ENCODE assay signal across 18 cellular contexts in the genomic region with DNA sequence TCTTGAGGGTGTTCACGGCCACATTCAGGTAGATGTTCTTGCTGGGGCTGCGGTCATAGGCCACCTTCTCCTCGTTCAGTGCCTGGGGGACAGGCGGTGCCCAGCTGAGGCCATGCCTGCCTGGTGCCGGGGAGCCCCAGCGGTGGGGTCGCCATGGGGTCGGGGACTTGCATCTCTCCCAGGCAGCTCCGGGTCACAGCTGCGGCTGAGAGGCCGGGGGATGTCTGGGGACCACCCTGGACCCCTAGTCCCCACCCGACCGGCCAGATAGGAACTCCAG. TPM values are rescaled to one million over a fixed set of nuclear protein-coding genes. Genes with fewer than 3 reads are reported as not detected.
DNase-seq lines count a peak whose midpoint lies in the region; ATAC-seq and TF ChIP-seq lines count a peak whose summit lies in the region.
"Had no signal": no experiment of that assay in that cellular context is flagged by ENCODE, and none has a peak within 500 bp of the region (broad histone marks: within the 10 kb centered on the region; RNA-seq: fewer than 3 reads in every experiment).

No MANE protein-coding gene starts in this region.

- TF ChIP-seq CTCF in left ventricle myocardium inferior (IDR thresholded peaks at IDR 0.05; ENCODE audit: borderline replicate concordance) (no peak), GM06990 (IDR thresholded peaks at IDR 0.05; ENCODE audit: insufficient read depth, low read length, poor library complexity, severe bottlenecking) (no peak), PC-9 (conservative IDR thresholded peaks at IDR 0.05) (no peak)

- no peaks in the 10 kb centered on the region for H3K9me2 ChIP-seq in PC-9 (ENCODE audit: insufficient read depth)

- H3K9me3 ChIP-seq in left ventricle myocardium inferior (replicated peaks) (no peaks in the 10 kb centered on the region), neuronal stem cell (replicated peaks in 1 of 2; ENCODE audit: control insufficient read depth in 2 of 2, insufficient read depth in 1 of 2, low read depth in 1 of 2, low read length in 2 of 2) (no peaks in the 10 kb centered on the region), mesenchymal stem cell (ENCODE audit: control insufficient read depth, low read length) (no peaks in the 10 kb centered on the region), PC-9 (ENCODE audit: insufficient read depth, low read depth) (no peaks in the 10 kb centered on the region)
- H3K9me3 ChIP-seq: BLaER1, Caco-2 had no signal

- H3K4me2 ChIP-seq in neuronal stem cell (ENCODE audit: insufficient read depth, low read length, poor library complexity, severe bottlenecking) = no peak overlapping the region
- H3K4me2 ChIP-seq in mesenchymal stem cell (ENCODE audit: low read length, poor library complexity, severe bottlenecking) = no peak overlapping the region
- no peak overlapping the region for H3K4me2 ChIP-seq in PC-9
- H3K4me2 ChIP-seq: BLaER1 had no signal

- H3K27ac ChIP-seq in left ventricle myocardium inferior (replicated peaks) (no peak overlapping the region), neuronal stem cell (replicated peaks; ENCODE audit: low read length) (no peak overlapping the region), mesenchymal stem cell (ENCODE audit: low read length, poor library complexity, severe bottlenecking) (no peak overlapping the region), PC-9 (no peak overlapping the region)
- H3K27ac ChIP-seq: 22Rv1, BLaER1, C4-2B, GM23248 had no signal

- CTCF ChIA-PET in PC-9 (lab: Charles Lee) = no interaction called here

- H3K79me2 ChIP-seq in PC-9 (ENCODE audit: low read depth) = no peaks in the 10 kb centered on the region

- H2BK15ac ChIP-seq in neuronal stem cell (ENCODE audit: low read length) (no peak overlapping the region), mesenchymal stem cell (ENCODE audit: low read depth, poor library complexity, severe bottlenecking) (no peak overlapping the region)

- H3K14ac ChIP-seq in neuronal stem cell (ENCODE audit: low read length) (no peak overlapping the region), mesenchymal stem cell (ENCODE audit: low read length in 2 of 2) (no peak overlapping the region)

- peak; percentile 15 for DNase-seq in left ventricle myocardium inferior
- DNase-seq in Right ventricle myocardium superior = no peak
- peak; percentile 11 for DNase-seq in GM06990 (ENCODE audit: extremely low read depth, insufficient read length)
- no peak for DNase-seq in neuronal stem cell (ENCODE audit: low spot score)
- no peak for DNase-seq in mesenchymal stem cell
- no peak for DNase-seq in PC-9
- DNase-seq: Caco-2; CD4-positive, CD25-positive, alpha-beta regulatory T cell; CD8-positive, alpha-beta T cell; DMS153; DND-41; GM23248; H7; HCEC 1CT had no signal

- H4K8ac ChIP-seq in neuronal stem cell (ENCODE audit: low read depth, low read length) (no peak overlapping the region), mesenchymal stem cell (ENCODE audit: low read length) (no peak overlapping the region)

- H3K18ac ChIP-seq in neuronal stem cell (ENCODE audit: low read length) = no peak overlapping the region
- H3K18ac ChIP-seq in mesenchymal stem cell (ENCODE audit: low read depth in 1 of 2, low read length in 2 of 2) = no peak overlapping the region

- no peak overlapping the region for H3K4ac ChIP-seq in neuronal stem cell (ENCODE audit: low read length)
- no peak overlapping the region for H3K4ac ChIP-seq in mesenchymal stem cell (ENCODE audit: low read depth in 1 of 2, low read length in 2 of 2)

- no CpG with 5 or more reads among the region's 13 CpGs for WGBS in neuronal stem cell (ENCODE audit: extremely low coverage in 2 of 2, insufficient read length in 2 of 2, insufficient replicate concordance in 1 of 2), 2 donors
- 97% methylated on average over 13 of the region's 13 CpGs for whole genome bisulfite sequencing in mesenchymal stem cell

- H2AK5ac ChIP-seq in neuronal stem cell (ENCODE audit: low read depth, low read length) (no peak overlapping the region), mesenchymal stem cell (ENCODE audit: low read length, severe bottlenecking) (no peak overlapping the region)

- H3K79me1 ChIP-seq in neuronal stem cell (ENCODE audit: low read depth, low read length) (peaks cover 13% of the 10 kb centered on the region), mesenchymal stem cell (replicated peaks; ENCODE audit: low read length, poor library complexity, severe bottlenecking) (peaks cover 64% of the 10 kb centered on the region)

- no TSS peak for BruUV-seq in PC-9 (replicated peaks; lab: Mats Ljungman, UMichigan)

- H3K9ac ChIP-seq in neuronal stem cell (ENCODE audit: low read depth, low read length, poor library complexity) = peak overlapping the region; percentile 44
- H3K9ac ChIP-seq in mesenchymal stem cell (ENCODE audit: low read length) = no peak overlapping the region
- H3K9ac ChIP-seq: BLaER1, GM23248 had no signal

- H4K20me1 ChIP-seq in PC-9 (ENCODE audit: insufficient read depth) = no peaks in the 10 kb centered on the region; the same call in 1 of the 2 replicates

- peaks cover 100% of the 10 kb centered on the region for H3K36me3 ChIP-seq in left ventricle myocardium inferior
- peaks cover 42% of the 10 kb centered on the region for H3K36me3 ChIP-seq in GM06990 (ENCODE audit: control insufficient read depth, insufficient read depth, low read length)
- H3K36me3 ChIP-seq in neuronal stem cell (replicated peaks in 1 of 2; ENCODE audit: control insufficient read depth in 2 of 2, insufficient read depth in 2 of 2, low read length in 2 of 2) = peaks cover 39 to 88% of the 10 kb centered on the region in 2 donors
- peaks cover 69 to 96% of the 10 kb centered on the region in 2 experiments for H3K36me3 ChIP-seq in mesenchymal stem cell (ENCODE audit: control insufficient read depth in 1 of 2, insufficient read depth in 2 of 2, low read depth in 1 of 2, low read length in 2 of 2)
- H3K36me3 ChIP-seq in PC-9 (ENCODE audit: low read depth) = no peaks in the 10 kb centered on the region

- H3K27me3 ChIP-seq in left ventricle myocardium inferior (ENCODE audit: low read depth) (no peaks in the 10 kb centered on the region), GM06990 (replicated peaks; ENCODE audit: control insufficient read depth, insufficient read depth, low read length) (no peaks in the 10 kb centered on the region), neuronal stem cell (ENCODE audit: control insufficient read depth in 3 of 3, insufficient read depth in 3 of 3, low read depth in 1 of 3, low read length in 3 of 3) (no peaks in the 10 kb centered on the region), mesenchymal stem cell (ENCODE audit: control insufficient read depth in 1 of 2, insufficient read depth in 1 of 2, low read length in 2 of 2) (no peaks in the 10 kb centered on the region), PC-9 (ENCODE audit: insufficient read depth, low read depth) (no peaks in the 10 kb centered on the region)
- H3K27me3 ChIP-seq: BLaER1 had no signal

- H3F3A ChIP-seq in PC-9 (ENCODE audit: insufficient read depth, low read depth) = no peaks in the 10 kb centered on the region

- no peak for ATAC-seq in Right ventricle myocardium superior (ENCODE audit: poor library complexity)
- ATAC-seq: CD8-positive, alpha-beta T cell; GM12878 had no signal

- POLR2A ChIA-PET in PC-9 (lab: Charles Lee; ENCODE audit: unreplicated experiment) = no interaction called here

- intact Hi-C loops in left ventricle myocardium inferior (cut with micrococcal nuclease) = no loop called here
- intact Hi-C loops in Right ventricle myocardium superior (cut with DNase I) = loop anchor here (10.0 kb wide), 1 partner anchor 145 kb away; no protein-coding TSS in a partner anchor
- intact Hi-C loops in PC-9 (cut with micrococcal nuclease; ENCODE audit: unreplicated experiment) = no loop called here

- H2AFZ ChIP-seq in neuronal stem cell (ENCODE audit: low read length) (no peak overlapping the region), mesenchymal stem cell (ENCODE audit: low read depth, low read length) (no peak overlapping the region), PC-9 (no peak overlapping the region)
- H2AFZ ChIP-seq: GM23248 had no signal

- H3K4me1 ChIP-seq in left ventricle myocardium inferior (peaks cover 8% of the 10 kb centered on the region), neuronal stem cell (ENCODE audit: control insufficient read depth in 2 of 2, insufficient read depth in 1 of 2, low read depth in 1 of 2, low read length in 2 of 2) (no peaks in the 10 kb centered on the region), mesenchymal stem cell (ENCODE audit: control insufficient read depth, insufficient read depth, low read depth, low read length) (peaks cover 9% of the 10 kb centered on the region), PC-9 (replicated peaks; ENCODE audit: insufficient read depth) (no peaks in the 10 kb centered on the region)
- H3K4me1 ChIP-seq: Caco-2 had no signal

- H3K23ac ChIP-seq in neuronal stem cell (ENCODE audit: low read depth, low read length, poor library complexity) (no peak overlapping the region), mesenchymal stem cell (ENCODE audit: low read length in 2 of 2) (no peak overlapping the region)

- no peak overlapping the region for H2BK5ac ChIP-seq in neuronal stem cell (ENCODE audit: low read length)
- H2BK5ac ChIP-seq in mesenchymal stem cell (ENCODE audit: low read depth, low read length, poor library complexity, severe bottlenecking) = no peak overlapping the region

- H3K4me3 ChIP-seq in left ventricle myocardium inferior (no peak overlapping the region), GM06990 (replicated peaks; ENCODE audit: low read depth, low read length) (no peak overlapping the region), neuronal stem cell (ENCODE audit: low read length in 2 of 2) (no peak overlapping the region), mesenchymal stem cell (ENCODE audit: insufficient read depth in 1 of 2, low read depth in 1 of 2, low read length in 2 of 2) (no peak overlapping the region), PC-9 (no peak overlapping the region)
- H3K4me3 ChIP-seq: BLaER1, GM12878, GM23248 had no signal

- H2BK120ac ChIP-seq in neuronal stem cell (ENCODE audit: low read depth, low read length) (no peak overlapping the region), mesenchymal stem cell (ENCODE audit: low read depth, low read length) (no peak overlapping the region)

- no peak overlapping the region for H2BK12ac ChIP-seq in neuronal stem cell (ENCODE audit: low read length)
- H2BK12ac ChIP-seq in mesenchymal stem cell (ENCODE audit: low read length in 2 of 2) = no peak overlapping the region

- H4K91ac ChIP-seq in neuronal stem cell (ENCODE audit: low read depth, low read length, poor library complexity) (no peak overlapping the region), mesenchymal stem cell (ENCODE audit: low read length) (no peak overlapping the region)

RNA-seq across cellular contexts. Expression of gene ATP8B3, which starts 7.8 kb away (rescaled TPM):
- total RNA-seq in left ventricle myocardium inferior (0.41 TPM), Right ventricle myocardium superior (0.46 TPM), PC-9 (2021) (8.3 and 9.0 TPM in 2 replicates)
- polyA plus RNA-seq in neuronal stem cell (2013, experiment 1 of 2) = 0.79 TPM
- 0.80 TPM for polyA plus RNA-seq in neuronal stem cell (2013, experiment 2 of 2)
- polyA plus RNA-seq in mesenchymal stem cell (2013, experiment 1 of 2) = 3.5 TPM
- 3.2 TPM for polyA plus RNA-seq in mesenchymal stem cell (2013, experiment 2 of 2)

RNA-seq across cellular contexts. Expression of gene REXO1, which starts 28.4 kb away (rescaled TPM):
- 17.7 TPM for total RNA-seq in left ventricle myocardium inferior
- 13.6 TPM for total RNA-seq in Right ventricle myocardium superior
- 15.0 TPM for polyA plus RNA-seq in neuronal stem cell (2013, experiment 1 of 2)
- 16.5 TPM for polyA plus RNA-seq in neuronal stem cell (2013, experiment 2 of 2)
- 16.0 TPM for polyA plus RNA-seq in mesenchymal stem cell (2013, experiment 1 of 2)
- polyA plus RNA-seq in mesenchymal stem cell (2013, experiment 2 of 2) = 14.2 TPM
- 25.6 and 25.8 TPM in 2 replicates for total RNA-seq in PC-9 (2021)

RNA-seq across cellular contexts. Expression of gene KLF16, which starts 43.5 kb away (rescaled TPM):
- 6.4 TPM for total RNA-seq in left ventricle myocardium inferior
- 6.2 TPM for total RNA-seq in Right ventricle myocardium superior
- 12.8 TPM for polyA plus RNA-seq in neuronal stem cell (2013, experiment 1 of 2)
- 12.5 TPM for polyA plus RNA-seq in neuronal stem cell (2013, experiment 2 of 2)
- 25.8 TPM for polyA plus RNA-seq in mesenchymal stem cell (2013, experiment 1 of 2)
- polyA plus RNA-seq in mesenchymal stem cell (2013, experiment 2 of 2) = 28.0 TPM
- 26.7 and 41.2 TPM in 2 replicates for total RNA-seq in PC-9 (2021)

Comparison
In these comparisons a context has a peak if more than half of its experiments do, and no peak if none do; other contexts are left out.
1. DNase-seq: peak in left ventricle myocardium inferior (single experiment) and GM06990 (single experiment); none in Right ventricle myocardium superior (single experiment), neuronal stem cell (single experiment), mesenchymal stem cell (single experiment) and PC-9 (0 of 2).